ENCODE assay signal across 30 cellular contexts in genomic region chr3:13034109-13034800, GRCh38.
"Had no signal": no experiment of that assay in that cellular context is flagged by ENCODE, and none has a peak within 500 bp of the region (broad histone marks: within the 10 kb centered on the region; RNA-seq: fewer than 3 reads in every experiment).

No MANE protein-coding gene starts in this region.

- H3K36me3 ChIP-seq: brain microvascular endothelial cell, heart right ventricle, neutrophil, ovary, spleen, stomach, thyroid gland, upper lobe of right lung had no signal

- H3K9me3 ChIP-seq: heart right ventricle, neutrophil, ovary, spleen, stomach, thyroid gland, upper lobe of right lung had no signal

- ATAC-seq: activated T-helper 17 cell treated with anti-CD3 and anti-CD28 coated beads, Interleukin-2, amount 50 U/mL, for 72 hours; left lobe of liver; natural killer cell; stimulated activated effector memory CD8-positive, alpha-beta T cell treated with anti-CD3 and anti-CD28 coated beads, Interleukin-12 subunit alpha, Interleukin-12 subunit beta, amount 100 ng/mL, for 72 hours; upper lobe of right lung; WTC11 had no signal

- H3K27me3 Mint-ChIP-seq: activated T-cell treated with anti-CD3 and anti-CD28 coated beads, Interleukin-2, amount 50 U/mL, for 24 hours; activated T-helper 17 cell treated with anti-CD3 and anti-CD28 coated beads, Interleukin-2, amount 50 U/mL, for 72 hours had no signal

- H3K4me1 Mint-ChIP-seq: activated CD4-positive, alpha-beta memory T cell treated with anti-CD3 and anti-CD28 coated beads, Interleukin-2, amount 10 ng/mL, durations not matched to agents 7 days and 5 days; activated CD4-positive, alpha-beta T cell treated with anti-CD3 and anti-CD28 coated beads, Interleukin-2, amount 10 ng/mL, durations not matched to agents 7 days and 5 days had no signal

- H3K4me3 ChIP-seq: heart right ventricle, lung, ovary, spleen, stomach, thyroid gland, upper lobe of right lung had no signal

- DNase-seq: activated CD4-positive, alpha-beta memory T cell treated with anti-CD3 and anti-CD28 coated beads, Interleukin-2, amount 10 ng/mL, durations not matched to agents 7 days and 5 days; activated CD4-positive, alpha-beta T cell treated with anti-CD3 and anti-CD28 coated beads for 1 hour; activated CD4-positive, alpha-beta T cell treated with anti-CD3 and anti-CD28 coated beads, Interleukin-2, amount 10 ng/mL, durations not matched to agents 7 days and 5 days; activated CD8-positive, alpha-beta memory T cell treated with anti-CD3 and anti-CD28 coated beads, Interleukin-2, amount 50 U/mL, for 48 hours; activated gamma-delta T cell treated with Interleukin-2 at 50 U/mL for 16 hours; activated naive CD4-positive, alpha-beta T cell treated with anti-CD3 and anti-CD28 coated beads, Interleukin-2, amount 50 U/mL, for 16 hours; activated T-cell treated with anti-CD3 and anti-CD28 coated beads, Interleukin-2, amount 50 U/mL, for 24 hours; amniotic stem cell; brain microvascular endothelial cell; central memory CD4-positive, alpha-beta T cell; foreskin fibroblast; heart right ventricle; kidney glomerular epithelial cell; mesendoderm; natural killer cell; ovary; retina; spleen; stimulated activated CD4-positive, alpha-beta T cell treated with anti-CD3 and anti-CD28 coated beads, Interleukin-4, amount 100 ng/mL, for 1 hour; stomach; T-helper 2 cell; upper lobe of right lung had no signal

- H3K4me1 ChIP-seq: stomach, thyroid gland, upper lobe of right lung had no signal

- H3K4me3 Mint-ChIP-seq: activated CD4-positive, alpha-beta memory T cell treated with anti-CD3 and anti-CD28 coated beads, Interleukin-2, amount 10 ng/mL, durations not matched to agents 7 days and 5 days; activated CD4-positive, alpha-beta T cell treated with anti-CD3 and anti-CD28 coated beads, Interleukin-2, amount 10 ng/mL, durations not matched to agents 7 days and 5 days; activated T-cell treated with anti-CD3 and anti-CD28 coated beads, Interleukin-2, amount 50 U/mL, for 24 hours; activated T-helper 17 cell treated with anti-CD3 and anti-CD28 coated beads, Interleukin-2, amount 50 U/mL, for 72 hours; natural killer cell; stimulated activated effector memory CD8-positive, alpha-beta T cell treated with anti-CD3 and anti-CD28 coated beads, Interleukin-12 subunit alpha, Interleukin-12 subunit beta, amount 100 ng/mL, for 72 hours; WTC11 had no signal

- H3K36me3 Mint-ChIP-seq: natural killer cell; stimulated activated effector memory CD8-positive, alpha-beta T cell treated with anti-CD3 and anti-CD28 coated beads, Interleukin-12 subunit alpha, Interleukin-12 subunit beta, amount 100 ng/mL, for 72 hours; WTC11 had no signal

- H3K27ac Mint-ChIP-seq: activated CD4-positive, alpha-beta T cell treated with anti-CD3 and anti-CD28 coated beads, Interleukin-2, amount 10 ng/mL, durations not matched to agents 7 days and 5 days; activated T-cell treated with anti-CD3 and anti-CD28 coated beads, Interleukin-2, amount 50 U/mL, for 24 hours; natural killer cell; progenitor cell of endocrine pancreas; WTC11 had no signal

- H3K9me3 Mint-ChIP-seq: activated CD4-positive, alpha-beta memory T cell treated with anti-CD3 and anti-CD28 coated beads, Interleukin-2, amount 10 ng/mL, durations not matched to agents 7 days and 5 days; activated CD4-positive, alpha-beta T cell treated with anti-CD3 and anti-CD28 coated beads, Interleukin-2, amount 10 ng/mL, durations not matched to agents 7 days and 5 days; activated T-cell treated with anti-CD3 and anti-CD28 coated beads, Interleukin-2, amount 50 U/mL, for 24 hours; activated T-helper 17 cell treated with anti-CD3 and anti-CD28 coated beads, Interleukin-2, amount 50 U/mL, for 72 hours; natural killer cell; stimulated activated effector memory CD8-positive, alpha-beta T cell treated with anti-CD3 and anti-CD28 coated beads, Interleukin-12 subunit alpha, Interleukin-12 subunit beta, amount 100 ng/mL, for 72 hours; WTC11 had no signal

- H3K27ac ChIP-seq: brain microvascular endothelial cell, heart right ventricle, neutrophil, ovary, spleen, stomach, thyroid gland, upper lobe of right lung had no signal

- H3K27me3 ChIP-seq: heart right ventricle, ovary, spleen, stomach, thyroid gland, upper lobe of right lung had no signal
